5 cellular contexts compared by ENCODE assay signal in the genomic region with DNA sequence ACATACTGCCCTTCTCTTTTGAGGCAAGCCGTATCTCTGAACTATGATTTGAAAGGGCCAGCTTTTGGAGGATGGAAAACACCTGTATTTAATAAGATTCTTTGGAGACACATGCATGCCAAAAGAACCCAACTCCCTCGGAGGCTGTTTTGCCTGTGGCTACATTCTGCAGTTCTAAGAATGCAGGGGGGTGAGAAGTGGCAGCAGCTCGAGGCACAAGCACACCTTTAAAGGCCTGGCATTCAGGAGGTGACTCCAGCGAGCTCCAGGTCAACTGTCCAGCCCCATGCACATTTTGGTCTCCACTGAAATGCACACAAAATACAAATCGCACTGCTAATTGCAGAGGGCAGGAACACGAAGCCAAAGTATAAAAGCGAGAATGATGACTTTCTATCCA.
"Had no signal": no experiment of that assay in that cellular context is flagged by ENCODE, and none has a peak within 500 bp of the region (broad histone marks: within the 10 kb centered on the region; RNA-seq: fewer than 3 reads in every experiment).

No MANE protein-coding gene starts in this region.

- DNase-seq: H9, HCEC 1CT, IMR-90 had no signal

- H2AFZ ChIP-seq: GM23338 had no signal

- H3K4me3 ChIP-seq: GM23338, K562 had no signal

- H3K4me2 ChIP-seq: GM23338 had no signal

- ATAC-seq: GM23338, K562 had no signal
